ENCODE assay signal across 8 cellular contexts in genomic region chr3:120908030-120908802, GRCh38. TPM values are rescaled to one million over a fixed set of nuclear protein-coding genes. Genes with fewer than 3 reads are reported as not detected.
DNase-seq lines count a peak whose midpoint lies in the region; ATAC-seq and TF ChIP-seq lines count a peak whose summit lies in the region.

TSS of gene STXBP5L (plus strand) at chr3:120908205. CDS start at chr3:120909579, 1,374 bp downstream.

- peaks cover 11% of the 10 kb centered on the region for H3K4me1 ChIP-seq in body of pancreas

- ATAC-seq in GM21447 (IDR thresholded peaks at IDR 0.05; ENCODE audit: unreplicated experiment): peak; percentile 95
- ATAC-seq in body of pancreas: peak; percentile 97

- intact Hi-C loops in body of pancreas (cut with DNase I): no loop called here

- in situ Hi-C loops in SK-MEL-5 (cut with HindIII; ENCODE audit: low pct_unique_long_range_greater_than_20kb, low sequenced_read_pairs): no loop called here

- H3K4me3 ChIP-seq in body of pancreas (peak within 1 kb of the TSS in 1 of 2 donors; percentile 54), iPS-18c (ENCODE audit: insufficient read depth, low read depth, low read length) (peak within 1 kb of the TSS; percentile 61), skeletal muscle cell (ENCODE audit: low read depth, low read length) (peak within 1 kb of the TSS; percentile 47)

- H3K27ac ChIP-seq in body of pancreas: peak within 1 kb of the TSS in 3 of 4 donors; percentile 52 to 75 (median 58)

- TF ChIP-seq POLR2A in body of pancreas (IDR thresholded peaks at IDR 0.05): peak in 2 of 3 donors; percentile 51 to 64

- H3K9me3 ChIP-seq in body of pancreas: no peaks in the 10 kb centered on the region
- H3K9me3 ChIP-seq in iPS-18c (ENCODE audit: control insufficient read depth, insufficient read depth, low read length): no peaks in the 10 kb centered on the region

- no peaks in the 10 kb centered on the region for H3K36me3 ChIP-seq in body of pancreas (replicated peaks in 1 of 2; ENCODE audit: insufficient read depth in 1 of 2, low read depth in 2 of 2)

- 1 to 2% methylated on average over 34 to 74 of the region's 83 CpGs for WGBS in body of pancreas, 2 donors

- no peak for TF ChIP-seq CTCF in body of pancreas (IDR thresholded peaks at IDR 0.05)

- peak; percentile 94 for DNase-seq in ELF-1 (ENCODE audit: low read depth, low spot score)
- DNase-seq in HT-29 (ENCODE audit: low spot score): peak; percentile 82
- DNase-seq in SK-MEL-5 (ENCODE audit: low read depth, low spot score): peak; percentile 90
- peak; percentile 89 to 96 (median 94) for DNase-seq in body of pancreas
- peak; percentile 20 for DNase-seq in skeletal muscle cell (ENCODE audit: low read depth)
- no peak for DNase-seq in OCI-M1 (lab: John Stamatoyannopoulos, UW)

- peaks cover 0 to 9% of the 10 kb centered on the region in 2 donors for H3K27me3 ChIP-seq in body of pancreas

RNA-seq across cellular contexts. Expression of gene STXBP5L, which starts in this region (rescaled TPM):
- not detected in 2 replicates for total RNA-seq in HT-29 (2014; rRNA removed; shearing (Covaris generic))
- 2.0 and 2.8 TPM in 2 replicates for total RNA-seq in SK-MEL-5 (2014; rRNA removed; shearing (Covaris generic))
- polyA plus RNA-seq in SK-MEL-5 (2015; cell fraction: cytosol; rRNA removed): 1.9 and 2.9 TPM in 2 replicates
- polyA plus RNA-seq in SK-MEL-5 (2015; cell fraction: nucleus; rRNA removed): 7.4 and 10.7 TPM in 2 replicates
- total RNA-seq in body of pancreas: under 1 TPM; under 0.01 to 0.78 TPM

Comparison
In these comparisons a context has a peak if more than half of its experiments do, and no peak if none do; other contexts are left out.
1. Peak in DNase-seq in HT-29; RNA of the gene not detected or under 1 TPM.
2. Peak in DNase-seq, ATAC-seq and H3K27ac ChIP-seq in body of pancreas; RNA of the gene not detected or under 1 TPM.